Comparison of ENCODE assay signal across 9 cellular contexts in genomic region chr3:10883478-10884234, GRCh38.
DNase-seq lines count a peak whose midpoint lies in the region; ATAC-seq and TF ChIP-seq lines count a peak whose summit lies in the region.
"Had no signal": no experiment of that assay in that cellular context is flagged by ENCODE, and none has a peak within 500 bp of the region (broad histone marks: within the 10 kb centered on the region; RNA-seq: fewer than 3 reads in every experiment).

No MANE protein-coding gene starts in this region.

- H4K20me1 ChIP-seq in MM.1S (ENCODE audit: insufficient read depth, low read length) = no peaks in the 10 kb centered on the region

- no peak overlapping the region for H3K27ac ChIP-seq in MM.1S (ENCODE audit: low read length)
- no peak overlapping the region for H3K27ac ChIP-seq in dorsolateral prefrontal cortex

- H3K4me1 Mint-ChIP-seq in progenitor cell of endocrine pancreas (ENCODE audit: low read depth) = no peaks in the 10 kb centered on the region
- H3K4me1 Mint-ChIP-seq: CD4-positive, CD25-positive, alpha-beta regulatory T cell had no signal

- H3K9me3 Mint-ChIP-seq in progenitor cell of endocrine pancreas (ENCODE audit: low read depth) = no peaks in the 10 kb centered on the region

- no peak overlapping the region for H3K4me2 ChIP-seq in MM.1S (ENCODE audit: low read depth, low read length)

- no peak overlapping the region for H3K4me3 Mint-ChIP-seq in progenitor cell of endocrine pancreas (ENCODE audit: low read depth)
- H3K4me3 Mint-ChIP-seq: CD4-positive, CD25-positive, alpha-beta regulatory T cell had no signal

- no peaks in the 10 kb centered on the region for H3K36me3 Mint-ChIP-seq in progenitor cell of endocrine pancreas (ENCODE audit: insufficient read depth)
- H3K36me3 Mint-ChIP-seq: CD4-positive, CD25-positive, alpha-beta regulatory T cell had no signal

- H3K27ac Mint-ChIP-seq in progenitor cell of endocrine pancreas = no peak overlapping the region
- H3K27ac Mint-ChIP-seq: CD4-positive, CD25-positive, alpha-beta regulatory T cell had no signal

- intact Hi-C loops in dorsolateral prefrontal cortex (cut with DNase I) = loop anchor here (2.0 to 5.0 kb wide), 2 partner anchors 125 to 126 kb away; no protein-coding TSS in a partner anchor

- H3K27me3 Mint-ChIP-seq in progenitor cell of endocrine pancreas = peaks cover 36% of the 10 kb centered on the region

- H3K27me3 ChIP-seq in MM.1S (replicated peaks; ENCODE audit: insufficient read depth, low read length) = peaks cover 12% of the 10 kb centered on the region; the same call in 1 of the 2 replicates
- H3K27me3 ChIP-seq in dorsolateral prefrontal cortex = peaks cover 0 to 3% (median 0%) of the 10 kb centered on the region in 45 donors

- H3K4me1 ChIP-seq in MM.1S (ENCODE audit: low read length) = no peaks in the 10 kb centered on the region

- H3K79me2 ChIP-seq in MM.1S (ENCODE audit: low read length) = no peaks in the 10 kb centered on the region

- no peaks in the 10 kb centered on the region for H3K9me2 ChIP-seq in MM.1S (replicated peaks; ENCODE audit: insufficient read depth, low read length)

- no peak for ATAC-seq in GM21390 (IDR thresholded peaks at IDR 0.05; ENCODE audit: unreplicated experiment)

- H3K9ac ChIP-seq in MM.1S (ENCODE audit: low read length) = no peak overlapping the region

- H3K36me3 ChIP-seq in MM.1S (replicated peaks; ENCODE audit: insufficient read depth, low read length) = no peaks in the 10 kb centered on the region

- no peaks in the 10 kb centered on the region for H3K9me3 ChIP-seq in MM.1S (replicated peaks; ENCODE audit: insufficient read depth, low read length)

- no peak overlapping the region for H2AFZ ChIP-seq in MM.1S (ENCODE audit: low read length)

- H3K4me3 ChIP-seq in MM.1S (ENCODE audit: low read length) = no peak overlapping the region
- H3K4me3 ChIP-seq in dorsolateral prefrontal cortex = no peak overlapping the region

- TF ChIP-seq CTCF in MM.1S (IDR thresholded peaks at IDR 0.05; ENCODE audit: low read length) (peak; percentile 57), dorsolateral prefrontal cortex (IDR thresholded peaks at IDR 0.05 in 54 of 56, conservative IDR thresholded peaks at IDR 0.05 in 2 of 56; ENCODE audit: low read depth in 1 of 56, partially characterized antibody in 56 of 56) (peak in 53 of 56 donors; percentile 27 to 70 (median 53)), progenitor cell of endocrine pancreas (IDR thresholded peaks at IDR 0.05; ENCODE audit: unreplicated experiment) (peak; percentile 67)

- no peaks in the 10 kb centered on the region for H3F3A ChIP-seq in MM.1S (ENCODE audit: insufficient read depth, low read length)

- DNase-seq in NCI-H2227 (lab: John Stamatoyannopoulos, UW; ENCODE audit: unreplicated experiment) = peak; percentile 11
- DNase-seq in NCI-H2227 treated with DMSO at 0.1 percent for 48 hours (lab: John Stamatoyannopoulos, UW) = no peak
- no peak for DNase-seq in MM.1S
- peak in 3 of 10 donors; percentile 15 to 39 (median 21) for DNase-seq in dorsolateral prefrontal cortex
- DNase-seq in progenitor cell of endocrine pancreas (ENCODE audit: low spot score, unreplicated experiment) = no peak
- DNase-seq in hippocampal formation (lab: John Stamatoyannopoulos, UW) = no peak
- DNase-seq in NCI-H1417 treated with DMSO at 0.1 percent for 48 hours (lab: John Stamatoyannopoulos, UW) = no peak
